In genomic region chrY:13023607-13024006, GRCh38 we compare ENCODE assay signal across 30 cellular contexts.
"Had no signal": no experiment of that assay in that cellular context is flagged by ENCODE, and none has a peak within 500 bp of the region (broad histone marks: within the 10 kb centered on the region; RNA-seq: fewer than 3 reads in every experiment).

No MANE protein-coding gene starts in this region.

- DNase-seq: activated CD4-positive, alpha-beta memory T cell treated with anti-CD3 and anti-CD28 coated beads, Interleukin-2, amount 10 ng/mL, durations not matched to agents 7 days and 5 days; activated CD4-positive, alpha-beta T cell treated with anti-CD3 and anti-CD28 coated beads for 1 hour; activated CD4-positive, alpha-beta T cell treated with anti-CD3 and anti-CD28 coated beads for 36 hours; activated CD4-positive, alpha-beta T cell treated with anti-CD3 and anti-CD28 coated beads for 48 hours; activated CD4-positive, alpha-beta T cell treated with anti-CD3 and anti-CD28 coated beads, Interleukin-2, amount 10 ng/mL, durations not matched to agents 7 days and 5 days; activated CD4-positive, alpha-beta T cell treated with anti-CD3 and anti-CD28 coated beads, Interleukin-2, amount 50 U/mL, for 48 hours; activated CD4-positive, CD25-positive, alpha-beta regulatory T cell; activated CD8-positive, alpha-beta memory T cell treated with anti-CD3 and anti-CD28 coated beads for 24 hours; activated CD8-positive, alpha-beta memory T cell treated with anti-CD3 and anti-CD28 coated beads, Interleukin-2, amount 10 ng/mL, durations not matched to agents 7 days and 5 days; activated CD8-positive, alpha-beta memory T cell treated with anti-CD3 and anti-CD28 coated beads, Interleukin-2, amount 50 U/mL, for 48 hours; activated CD8-positive, alpha-beta T cell treated with anti-CD3 and anti-CD28 coated beads, Interleukin-2, amount 10 ng/mL, durations not matched to agents 7 days and 5 days; activated effector memory CD4-positive, alpha-beta T cell treated with Interleukin-2 at 50 U/mL for 16 hours; activated gamma-delta T cell; activated naive CD4-positive, alpha-beta T cell treated with anti-CD3 and anti-CD28 coated beads, Interleukin-2, amount 10 ng/mL, durations not matched to agents 7 days and 5 days; activated naive CD4-positive, alpha-beta T cell treated with Interleukin-2 at 50 U/mL for 16 hours; activated naive CD8-positive, alpha-beta T cell treated with anti-CD3 and anti-CD28 coated beads, Interleukin-2, amount 10 ng/mL, durations not matched to agents 7 days and 5 days; activated naive CD8-positive, alpha-beta T cell treated with anti-CD3 and anti-CD28 coated beads, Interleukin-2, amount 50 U/mL, for 24 hours; activated T-cell treated with anti-CD3 and anti-CD28 coated beads, Interleukin-2, amount 50 U/mL, for 24 hours; activated T-cell treated with anti-CD3 and anti-CD28 coated beads, Interleukin-2, amount 50 U/mL, for 48 hours; amygdala; anterior cingulate cortex; caudate nucleus; cerebellar nuclear complex; T-helper 2 cell; T-helper 9 cell; WERI-Rb-1 had no signal

- FAIRE-seq: bronchial epithelial cell, TTC549 had no signal

- ATAC-seq: activated CD4-positive, alpha-beta T cell treated with anti-CD3 and anti-CD28 coated beads for 36 hours; activated CD4-positive, CD25-positive, alpha-beta regulatory T cell treated with anti-CD3 and anti-CD28 coated beads, Interleukin-2, amount 50 U/mL, for 24 hours; activated CD8-positive, alpha-beta memory T cell treated with anti-CD3 and anti-CD28 coated beads, Interleukin-2, amount 10 ng/mL, durations not matched to agents 7 days and 5 days; activated CD8-positive, alpha-beta T cell treated with anti-CD3 and anti-CD28 coated beads, Interleukin-2, amount 10 ng/mL, durations not matched to agents 7 days and 5 days; activated naive CD8-positive, alpha-beta T cell treated with anti-CD3 and anti-CD28 coated beads, Interleukin-2, amount 50 U/mL, for 24 hours; WTC11 had no signal
